ENCODE assay signal across 8 cellular contexts in the genomic region with DNA sequence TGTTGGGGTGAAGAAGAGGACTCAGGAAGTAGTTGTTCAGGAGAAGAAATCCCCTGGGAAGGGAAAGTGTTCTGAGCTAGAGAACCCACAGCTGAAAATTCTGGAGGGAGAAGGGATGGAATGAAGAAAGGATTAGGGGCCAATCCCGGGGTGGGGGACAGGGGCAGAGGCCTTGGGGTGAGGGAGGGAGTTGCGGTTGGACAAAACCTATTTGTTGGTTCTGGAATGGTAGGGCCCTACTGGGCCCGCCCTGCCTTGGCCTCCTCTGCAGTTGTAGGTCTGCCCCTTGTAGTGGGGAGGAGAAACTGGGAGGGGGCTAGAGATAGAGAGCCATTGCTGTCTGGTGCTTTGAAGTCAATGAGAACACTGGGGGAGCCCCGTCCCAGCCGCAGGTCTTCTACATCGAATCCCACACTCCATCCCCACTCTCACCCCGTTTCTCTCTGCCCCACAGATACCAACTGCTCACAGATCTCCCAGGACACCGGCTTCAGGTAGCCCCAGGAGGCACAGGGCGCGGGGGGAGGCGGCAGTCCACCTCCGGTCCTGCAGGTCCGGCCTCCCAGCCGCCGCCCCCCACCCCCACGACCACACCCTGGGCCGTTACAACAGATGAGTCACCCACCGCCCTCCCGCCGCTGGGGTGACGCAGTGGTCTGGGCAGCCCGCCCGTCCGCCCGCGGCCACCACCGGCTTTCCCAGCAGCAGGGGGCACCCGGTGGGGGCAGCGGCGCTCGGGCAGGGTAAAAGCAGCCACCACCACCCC. TPM values are rescaled to one million over a fixed set of nuclear protein-coding genes. Genes with fewer than 3 reads are reported as not detected.
DNase-seq lines count a peak whose midpoint lies in the region; ATAC-seq, FAIRE-seq and TF ChIP-seq lines count a peak whose summit lies in the region.

No MANE protein-coding gene starts in this region.

- H3K36me3 ChIP-seq in IMR-90 (ENCODE audit: control insufficient read depth, insufficient read depth, low read length) (peaks cover 18% of the 10 kb centered on the region), WERI-Rb-1 (peaks cover 60% of the 10 kb centered on the region), bronchial epithelial cell (ENCODE audit: control insufficient read depth, insufficient read depth, low read length) (peaks cover 32% of the 10 kb centered on the region), kidney (ENCODE audit: control insufficient read depth in 1 of 2, insufficient read depth in 2 of 2, low read length in 2 of 2) (peaks cover 9% of the 10 kb centered on the region in 2 donors)

- H2BK15ac ChIP-seq in IMR-90 (ENCODE audit: low read depth, low read length) = peak overlapping the region; percentile 85; the same call in 2 of the 3 replicates

- TF ChIP-seq CTCF in IMR-90 (conservative IDR thresholded peaks at IDR 0.05; ENCODE audit: low read depth, low read length) (peak; percentile 18; the same call in 1 of the 2 replicates), WERI-Rb-1 (IDR thresholded peaks at IDR 0.05; ENCODE audit: low read depth, low read length) (no peak), bronchial epithelial cell (IDR thresholded peaks at IDR 0.05; ENCODE audit: insufficient read depth, low read length, severe bottlenecking) (no peak), kidney (IDR thresholded peaks at IDR 0.05; ENCODE audit: borderline replicate concordance, extremely low read depth, insufficient read depth) (no peak)

- no peak for FAIRE-seq in bronchial epithelial cell (lab: Jason Lieb, UNC)
- no peak for FAIRE-seq in kidney (lab: Jason Lieb, UNC)

- H2AFZ ChIP-seq in IMR-90 (replicated peaks; ENCODE audit: low read length, poor library complexity) = peak overlapping the region; percentile 84

- H3K56ac ChIP-seq in IMR-90 (ENCODE audit: extremely low read depth, insufficient read depth, low read length) = peak overlapping the region; percentile 90

- TF ChIP-seq POLR2A in IMR-90 (IDR thresholded peaks at IDR 0.05; ENCODE audit: low read depth, low read length) = peak; percentile 5; the same call in 1 of the 2 replicates

- no TSS peak for BruUV-seq in IMR-90 (replicated peaks; lab: Mats Ljungman, UMichigan)

- 0% methylated on average over 1 of the region's 31 CpGs; no CpG with 5 or more reads in 1 of the 2 experiments for WGBS in IMR-90 (ENCODE audit: extremely low coverage in 2 of 2, insufficient read length in 1 of 2), 2 experiments

- peak overlapping the region; percentile 89 for H2AK5ac ChIP-seq in IMR-90 (ENCODE audit: low read depth, low read length)

- peak overlapping the region; percentile 80 to 85 for H4K8ac ChIP-seq in IMR-90 (ENCODE audit: low read depth in 2 of 2, low read length in 2 of 2)

- H3K18ac ChIP-seq in IMR-90 (ENCODE audit: low read depth, low read length) = peak overlapping the region; percentile 84

- in situ Hi-C loops in IMR-90 (cut with MboI; ENCODE audit: low sequenced_read_pairs) = no loop called here

- ATAC-seq in IMR-90 (ENCODE audit: low read depth) (peak; percentile 50), HG03135 (IDR thresholded peaks at IDR 0.05; ENCODE audit: unreplicated experiment) (no peak)

- H3K9me3 ChIP-seq in IMR-90 (ENCODE audit: control insufficient read depth, insufficient read depth, low read length) (no peaks in the 10 kb centered on the region), WERI-Rb-1 (ENCODE audit: severe bottlenecking) (no peaks in the 10 kb centered on the region), kidney (ENCODE audit: control insufficient read depth in 1 of 2, low read length in 2 of 2) (no peaks in the 10 kb centered on the region)

- POLR2A ChIA-PET in IMR-90 (lab: Charles Lee; ENCODE audit: unreplicated experiment) = interaction anchor here (0.6 kb wide), 1 partner anchor 652 kb away, joined by 3 read pairs; no protein-coding TSS in a partner anchor

- H3K27ac ChIP-seq in IMR-90 (ENCODE audit: insufficient read depth, low read length) (peak overlapping the region; percentile 90), WERI-Rb-1 (peak overlapping the region; percentile 60), kidney (ENCODE audit: low read depth in 2 of 2, low read length in 2 of 2) (peak overlapping the region; percentile 95 to 98)

- peak overlapping the region; percentile 95 for H3K4ac ChIP-seq in IMR-90 (ENCODE audit: low read depth, low read length)

- peak overlapping the region; percentile 91 for H3K4me2 ChIP-seq in IMR-90 (ENCODE audit: low read depth, low read length)

- peaks cover 5 to 50% of the 10 kb centered on the region in 2 experiments; a peak in 3 of 4 replicates for H3K79me1 ChIP-seq in IMR-90 (ENCODE audit: low read depth in 1 of 2, low read length in 2 of 2)

- no peak for TF ChIP-seq RAD21 in IMR-90 (IDR thresholded peaks at IDR 0.05; ENCODE audit: low read length)

- H3K27me3 ChIP-seq in IMR-90 (ENCODE audit: control insufficient read depth, insufficient read depth, low read length) (no peaks in the 10 kb centered on the region), WERI-Rb-1 (ENCODE audit: insufficient read depth, low read depth, severe bottlenecking) (no peaks in the 10 kb centered on the region), bronchial epithelial cell (ENCODE audit: control insufficient read depth, insufficient read depth, low read length) (no peaks in the 10 kb centered on the region)

- dilution Hi-C loops in IMR-90 (cut with HindIII; ENCODE audit: low sequenced_read_pairs, unreplicated experiment) = no loop called here

- peak overlapping the region; percentile 87 for H3K14ac ChIP-seq in IMR-90 (replicated peaks; ENCODE audit: low read depth, low read length)

- H3K9ac ChIP-seq in IMR-90 (ENCODE audit: low read depth, low read length) (peak overlapping the region; percentile 83), kidney (ENCODE audit: low read length in 2 of 2) (peak overlapping the region; percentile 83 to 99)

- H2BK120ac ChIP-seq in IMR-90 (ENCODE audit: low read depth, low read length) = peak overlapping the region; percentile 94

- peak overlapping the region; percentile 96 for H4K91ac ChIP-seq in IMR-90 (ENCODE audit: insufficient read depth, low read depth, low read length)

- peak overlapping the region; percentile 85 for H2BK5ac ChIP-seq in IMR-90 (ENCODE audit: low read depth, low read length, poor library complexity, severe bottlenecking)

- CTCF ChIA-PET in IMR-90 (lab: Yijun Ruan, JAX) = no interaction called here

- intact Hi-C loops in IMR-90 (cut with micrococcal nuclease) (loop anchor here (2.0 to 10.0 kb wide), 3 partner anchors 33 to 291 kb away; no protein-coding TSS in a partner anchor), kidney (cut with DNase I) (no loop called here)

- H3K4me3 ChIP-seq in GM08714 (ENCODE audit: low read length) = peak overlapping the region; percentile 82
- peak overlapping the region; percentile 83 for H3K4me3 ChIP-seq in IMR-90 (ENCODE audit: insufficient read depth, low read depth, low read length)
- H3K4me3 ChIP-seq in WERI-Rb-1 (ENCODE audit: low read depth, low read length) = peak overlapping the region; percentile 62
- peak overlapping the region; percentile 97 for H3K4me3 ChIP-seq in bronchial epithelial cell (ENCODE audit: low read depth, low read length)
- peak overlapping the region; percentile 93 to 97 for H3K4me3 ChIP-seq in kidney (ENCODE audit: low read length in 2 of 2)

- H2AK9ac ChIP-seq in IMR-90 (replicated peaks; ENCODE audit: low read depth, low read length, poor library complexity) = peak overlapping the region; percentile 100

- peaks cover 47% of the 10 kb centered on the region for H4K20me1 ChIP-seq in IMR-90 (ENCODE audit: insufficient read depth, low read length)

- H4K5ac ChIP-seq in IMR-90 (ENCODE audit: low read depth, low read length) = peak overlapping the region; percentile 80

- peaks cover 23% of the 10 kb centered on the region for H3K9me1 ChIP-seq in IMR-90 (ENCODE audit: insufficient read depth, low read length)

- peaks cover 15% of the 10 kb centered on the region for H3K4me1 ChIP-seq in IMR-90 (ENCODE audit: control insufficient read depth, insufficient read depth, low read length)
- peaks cover 9 to 25% of the 10 kb centered on the region in 2 donors for H3K4me1 ChIP-seq in kidney (ENCODE audit: control insufficient read depth in 1 of 2, insufficient read depth in 1 of 2, low read depth in 1 of 2, low read length in 2 of 2)

- DNase-seq in IMR-90 (peak; percentile 89), WERI-Rb-1 (peak; percentile 73), bronchial epithelial cell (ENCODE audit: low read depth) (peak; percentile 67), kidney (peak; percentile 98), NCI-H1694 treated with DMSO at 0.1 percent for 48 hours (lab: John Stamatoyannopoulos, UW) (no peak)
- DNase-seq in stimulated activated CD4-positive, alpha-beta T cell treated with anti-CD3 and anti-CD28 coated beads, Interleukin-1b, Interleukin-23, amount 100 ng/mL, for 1 hour (ENCODE audit: low read depth in 2 of 2) = peak; percentile 22 to 32

- peak overlapping the region; percentile 10 for H2BK20ac ChIP-seq in IMR-90 (ENCODE audit: low read depth, low read length)

- peak overlapping the region; percentile 91 for H3K23ac ChIP-seq in IMR-90 (ENCODE audit: low read depth, low read length)

RNA-seq across cellular contexts. Expression of gene TAGLN2, which starts 1.1 kb away (rescaled TPM):
- total RNA-seq in IMR-90 (2012; rRNA removed) = 365 and 440 TPM in 2 replicates
- polyA plus RNA-seq in IMR-90 (2012; rRNA removed) = 634 and 646 TPM in 2 replicates
- 328 and 686 TPM in 2 replicates for polyA plus RNA-seq in IMR-90 (2012; cell fraction: cytosol; rRNA removed)
- polyA plus RNA-seq in IMR-90 (2012; cell fraction: nucleus; rRNA removed; ENCODE audit: low replicate concordance) = 327 and 351 TPM in 2 replicates
- total RNA-seq in bronchial epithelial cell = 265 and 283 TPM in 2 replicates
- 358 TPM for total RNA-seq in kidney
- polyA plus RNA-seq in kidney (ENCODE audit: insufficient read depth, low read depth, low replicate concordance) = 223 TPM

RNA-seq across cellular contexts. Expression of gene IGSF9, which starts 21.2 kb away (rescaled TPM):
- total RNA-seq in IMR-90 (2012; rRNA removed) (not detected in 2 replicates), bronchial epithelial cell (6.3 and 16.8 TPM in 2 replicates), kidney (0.88 TPM)
- polyA plus RNA-seq in IMR-90 (2012; rRNA removed) (0.05 and 0.07 TPM in 2 replicates), kidney (ENCODE audit: insufficient read depth, low read depth, low replicate concordance) (1.3 TPM)
- 0.02 and 0.05 TPM in 2 replicates for polyA plus RNA-seq in IMR-90 (2012; cell fraction: cytosol; rRNA removed)
- 0.07 and 0.29 TPM in 2 replicates for polyA plus RNA-seq in IMR-90 (2012; cell fraction: nucleus; rRNA removed; ENCODE audit: low replicate concordance)

RNA-seq across cellular contexts. Expression of gene CFAP45, which starts 24.2 kb away (rescaled TPM):
- 0.56 and 0.72 TPM in 2 replicates for total RNA-seq in IMR-90 (2012; rRNA removed)
- polyA plus RNA-seq in IMR-90 (2012; rRNA removed) = 0.51 and 0.55 TPM in 2 replicates
- 0.14 and 0.71 TPM in 2 replicates for polyA plus RNA-seq in IMR-90 (2012; cell fraction: cytosol; rRNA removed)
- 0.63 and 1.3 TPM in 2 replicates for polyA plus RNA-seq in IMR-90 (2012; cell fraction: nucleus; rRNA removed; ENCODE audit: low replicate concordance)
- total RNA-seq in bronchial epithelial cell = 0.53 and 0.90 TPM in 2 replicates
- total RNA-seq in kidney = 1.0 TPM
- 14.2 TPM for polyA plus RNA-seq in kidney (ENCODE audit: insufficient read depth, low read depth, low replicate concordance)

RNA-seq across cellular contexts. Expression of gene SLAMF9, which starts 29.8 kb away (rescaled TPM):
- total RNA-seq in IMR-90 (2012; rRNA removed) (0.18 and 0.28 TPM in 2 replicates), bronchial epithelial cell (10.0 and 16.6 TPM in 2 replicates), kidney (not detected)
- polyA plus RNA-seq in IMR-90 (2012; rRNA removed) (0.27 and 0.67 TPM in 2 replicates), kidney (ENCODE audit: insufficient read depth, low read depth, low replicate concordance) (not detected)
- 0.14 and 0.19 TPM in 2 replicates for polyA plus RNA-seq in IMR-90 (2012; cell fraction: cytosol; rRNA removed)
- 0.07 TPM in 1 of 2 replicates, not detected in the other for polyA plus RNA-seq in IMR-90 (2012; cell fraction: nucleus; rRNA removed; ENCODE audit: low replicate concordance)
